ENCODE assay signal across 9 cellular contexts in the genomic region with DNA sequence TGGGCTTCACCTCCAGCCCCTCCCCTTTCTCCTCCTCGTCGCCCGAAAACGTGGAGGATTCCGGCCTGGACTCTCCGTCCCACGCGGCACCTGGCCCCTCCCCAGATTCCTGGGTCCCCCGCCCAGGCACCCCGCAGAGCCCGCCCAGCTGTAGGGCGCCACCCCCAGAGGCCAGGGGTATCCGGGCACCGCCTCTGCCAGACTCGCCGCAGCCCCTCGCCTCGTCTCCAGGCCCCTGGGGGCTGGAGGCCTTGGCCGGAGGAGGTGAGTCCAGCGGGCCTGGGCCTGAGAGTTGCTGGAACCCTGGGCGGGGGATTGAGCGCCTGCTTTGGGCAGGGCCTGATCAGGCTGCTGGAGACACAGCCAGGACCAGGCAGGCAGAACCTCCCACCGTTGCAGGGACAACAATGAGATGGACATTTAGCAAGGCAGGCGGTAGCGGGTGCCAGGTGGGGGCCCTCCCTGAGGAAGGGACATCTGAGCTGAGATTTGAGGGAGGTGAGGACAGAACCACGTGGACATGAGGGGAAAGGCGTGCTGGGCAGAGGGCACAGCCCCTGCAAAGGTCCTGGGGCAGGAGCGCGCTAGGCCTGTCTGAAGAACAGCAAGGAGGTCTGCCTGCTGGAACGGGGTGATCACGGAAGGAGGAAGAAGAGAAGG. TPM values are rescaled to one million over a fixed set of nuclear protein-coding genes. Genes with fewer than 3 reads are reported as not detected.
DNase-seq lines count a peak whose midpoint lies in the region; ATAC-seq and TF ChIP-seq lines count a peak whose summit lies in the region.
"Had no signal": no experiment of that assay in that cellular context is flagged by ENCODE, and none has a peak within 500 bp of the region (broad histone marks: within the 10 kb centered on the region; RNA-seq: fewer than 3 reads in every experiment).

No MANE protein-coding gene starts in this region.

- no peak for ATAC-seq in GM18505 (IDR thresholded peaks at IDR 0.05; ENCODE audit: unreplicated experiment)

- H3K27me3 ChIP-seq in effector memory CD4-positive, alpha-beta T cell (replicated peaks; ENCODE audit: control insufficient read depth, insufficient read depth, low read length, poor library complexity, severe bottlenecking), result no peaks in the 10 kb centered on the region
- H3K27me3 ChIP-seq in mononuclear cell (ENCODE audit: insufficient read depth, low read length), result no peaks in the 10 kb centered on the region

- TF ChIP-seq POLR2A in GM18505 (IDR thresholded peaks at IDR 0.05; ENCODE audit: borderline replicate concordance, extremely low read depth, insufficient read depth, insufficient read length), result no peak

- H3K4me3 ChIP-seq in effector memory CD4-positive, alpha-beta T cell (ENCODE audit: insufficient read depth, low read depth, low read length, poor library complexity, severe bottlenecking), result no peak overlapping the region
- peak overlapping the region; percentile 9 for H3K4me3 ChIP-seq in mononuclear cell (ENCODE audit: low read length)

- H3K36me3 ChIP-seq in effector memory CD4-positive, alpha-beta T cell (ENCODE audit: control insufficient read depth, insufficient read depth, low read length), result peaks cover 41% of the 10 kb centered on the region

- H3K27ac ChIP-seq in effector memory CD4-positive, alpha-beta T cell (ENCODE audit: insufficient read depth, low read length, poor library complexity, severe bottlenecking), result peak overlapping the region; percentile 25

- no peaks in the 10 kb centered on the region for H3K9me3 ChIP-seq in effector memory CD4-positive, alpha-beta T cell (ENCODE audit: control insufficient read depth, low read length)
- H3K9me3 ChIP-seq in mononuclear cell (ENCODE audit: low read depth, low read length), result no peaks in the 10 kb centered on the region

- peak; percentile 31 for DNase-seq in AG08396 (ENCODE audit: low spot score)
- peak; percentile 84 for DNase-seq in NCI-H146 (lab: John Stamatoyannopoulos, UW)
- no peak for DNase-seq in effector memory CD4-positive, alpha-beta T cell
- DNase-seq in C1 segment of cervical spinal cord (lab: John Stamatoyannopoulos, UW), result no peak
- no peak for DNase-seq in HuH-7 (ENCODE audit: low spot score)
- DNase-seq in retina, result no peak

- peaks cover 1% of the 10 kb centered on the region for H3K4me1 ChIP-seq in effector memory CD4-positive, alpha-beta T cell (ENCODE audit: control insufficient read depth, insufficient read depth, low read length, poor library complexity, severe bottlenecking)
- peaks cover 15% of the 10 kb centered on the region for H3K4me1 ChIP-seq in mononuclear cell (ENCODE audit: insufficient read depth, low read length)

RNA-seq across cellular contexts. Expression of gene B3GNT3, which starts 16.2 kb away (rescaled TPM):
- 0.10 TPM for total RNA-seq in mononuclear cell
- total RNA-seq: G401 had no signal

RNA-seq across cellular contexts. Expression of gene FCHO1, which starts 27.5 kb away (rescaled TPM):
- total RNA-seq in mononuclear cell, result 24.1 TPM

RNA-seq across cellular contexts. Expression of gene INSL3, which starts 42.6 kb away (rescaled TPM):
- 0.52 TPM for total RNA-seq in mononuclear cell
- total RNA-seq: G401 had no signal

RNA-seq across cellular contexts. Expression of gene MAP1S, which starts 59.5 kb away (rescaled TPM):
- 18.8 TPM for total RNA-seq in mononuclear cell

Comparison
In these comparisons a context has a peak if more than half of its experiments do, and no peak if none do; other contexts are left out.
1. DNase-seq: peak in AG08396 (single experiment) and NCI-H146 (single experiment); none in effector memory CD4-positive, alpha-beta T cell (0 of 3), C1 segment of cervical spinal cord (0 of 14), HuH-7 (single experiment) and retina (single experiment).